In genomic region chr2:241389697-241390096, GRCh38 we compare ENCODE assay signal across 24 cellular contexts. TPM values are rescaled to one million over a fixed set of nuclear protein-coding genes. Genes with fewer than 3 reads are reported as not detected.
A peak's percentile ranks its signal among the peaks of the same experiment; 100 is the strongest.
DNase-seq lines count a peak whose midpoint lies in the region; ATAC-seq and TF ChIP-seq lines count a peak whose summit lies in the region.
"Had no signal": no experiment of that assay in that cellular context is flagged by ENCODE, and none has a peak within 500 bp of the region (broad histone marks: within the 10 kb centered on the region; RNA-seq: fewer than 3 reads in every experiment).

No MANE protein-coding gene starts in this region.

- peaks cover 14% of the 10 kb centered on the region for H3K36me3 ChIP-seq in DOHH2 (ENCODE audit: control insufficient read depth, low read length)
- H3K36me3 ChIP-seq in Karpas-422 (ENCODE audit: insufficient read depth, low read length): peaks cover 7% of the 10 kb centered on the region

- no peak overlapping the region for H3K4me3 Mint-ChIP-seq in stimulated activated effector memory CD8-positive, alpha-beta T cell treated with anti-CD3 and anti-CD28 coated beads, Interleukin-12 subunit alpha, Interleukin-12 subunit beta, amount 100 ng/mL, for 72 hours
- H3K4me3 Mint-ChIP-seq: CD4-positive, alpha-beta memory T cell had no signal

- no peak overlapping the region for H3K27ac Mint-ChIP-seq in stimulated activated effector memory CD8-positive, alpha-beta T cell treated with anti-CD3 and anti-CD28 coated beads, Interleukin-12 subunit alpha, Interleukin-12 subunit beta, amount 100 ng/mL, for 72 hours
- H3K27ac Mint-ChIP-seq: CD4-positive, alpha-beta memory T cell had no signal

- H3K4me1 ChIP-seq in DOHH2 (ENCODE audit: control insufficient read depth, low read length): peaks cover 56% of the 10 kb centered on the region
- peaks cover 46% of the 10 kb centered on the region for H3K4me1 ChIP-seq in Karpas-422 (ENCODE audit: low read length)
- H3K4me1 ChIP-seq: Caco-2 had no signal

- no peaks in the 10 kb centered on the region for H4K20me1 ChIP-seq in DOHH2 (ENCODE audit: control insufficient read depth, insufficient read depth, low read depth, low read length)
- H4K20me1 ChIP-seq in Karpas-422 (ENCODE audit: insufficient read depth, low read depth, low read length): peaks cover 12% of the 10 kb centered on the region

- H3K27ac ChIP-seq in DOHH2 (ENCODE audit: low read depth, low read length) (no peak overlapping the region), Karpas-422 (ENCODE audit: low read length) (no peak overlapping the region)
- H3K27ac ChIP-seq: BLaER1 treated with 17β-estradiol and CSF1 and Interleukin-3, amounts not matched to agents 10 nM and 100 nM; HL-60 had no signal

- H3K79me2 ChIP-seq in DOHH2 (ENCODE audit: control insufficient read depth, low read length): peaks cover 65% of the 10 kb centered on the region
- H3K79me2 ChIP-seq in Karpas-422 (ENCODE audit: low read length): peaks cover 23% of the 10 kb centered on the region

- peak; percentile 48 for ATAC-seq in stimulated activated effector memory CD8-positive, alpha-beta T cell treated with anti-CD3 and anti-CD28 coated beads, Interleukin-12 subunit alpha, Interleukin-12 subunit beta, amount 100 ng/mL, for 72 hours
- no peak for ATAC-seq in GM21515 (IDR thresholded peaks at IDR 0.05; ENCODE audit: unreplicated experiment)
- ATAC-seq: HepG2, K562, Panc1 had no signal

- H3F3A ChIP-seq in DOHH2 (ENCODE audit: control insufficient read depth, insufficient read depth): 0 out of 2 replicates have a peak, but pooled peaks cover 3% of the 10 kb centered on the region

- no peaks in the 10 kb centered on the region for H3K9me3 Mint-ChIP-seq in stimulated activated effector memory CD8-positive, alpha-beta T cell treated with anti-CD3 and anti-CD28 coated beads, Interleukin-12 subunit alpha, Interleukin-12 subunit beta, amount 100 ng/mL, for 72 hours

- H3K4me1 Mint-ChIP-seq in stimulated activated effector memory CD8-positive, alpha-beta T cell treated with anti-CD3 and anti-CD28 coated beads, Interleukin-12 subunit alpha, Interleukin-12 subunit beta, amount 100 ng/mL, for 72 hours: peaks cover 12% of the 10 kb centered on the region

- no peaks in the 10 kb centered on the region for H3K36me3 Mint-ChIP-seq in stimulated activated effector memory CD8-positive, alpha-beta T cell treated with anti-CD3 and anti-CD28 coated beads, Interleukin-12 subunit alpha, Interleukin-12 subunit beta, amount 100 ng/mL, for 72 hours

- H3K4me3 ChIP-seq in DOHH2 (ENCODE audit: low read length): no peak overlapping the region
- H3K4me3 ChIP-seq in Karpas-422 (ENCODE audit: low read length): no peak overlapping the region
- H3K4me3 ChIP-seq in epithelial cell of esophagus (ENCODE audit: low read length): no peak overlapping the region
- H3K4me3 ChIP-seq: BLaER1 treated with 17β-estradiol and CSF1 and Interleukin-3, amounts not matched to agents 10 nM and 100 nM; K562 had no signal

- H3K9ac ChIP-seq in Karpas-422 (ENCODE audit: low read length): no peak overlapping the region
- H3K9ac ChIP-seq: BLaER1 treated with 17β-estradiol and CSF1 and Interleukin-3, amounts not matched to agents 10 nM and 100 nM; SK-N-SH had no signal

- H3K9me2 ChIP-seq in DOHH2 (replicated peaks; ENCODE audit: control insufficient read depth, low read length) (no peaks in the 10 kb centered on the region), Karpas-422 (replicated peaks; ENCODE audit: insufficient read depth, low read length) (no peaks in the 10 kb centered on the region)
- H3K9me2 ChIP-seq: SK-N-SH had no signal

- H3K27me3 ChIP-seq in DOHH2 (ENCODE audit: control insufficient read depth, low read length) (no peaks in the 10 kb centered on the region), Karpas-422 (ENCODE audit: low read length) (no peaks in the 10 kb centered on the region)
- H3K27me3 ChIP-seq: BLaER1 treated with 17β-estradiol and CSF1 and Interleukin-3, amounts not matched to agents 10 nM and 100 nM had no signal

- intact Hi-C loops in head of caudate nucleus (cut with DNase I): no loop called here

- TF ChIP-seq CTCF in DOHH2 (IDR thresholded peaks at IDR 0.05; ENCODE audit: low read depth, low read length, poor library complexity, severe bottlenecking) (no peak), epithelial cell of esophagus (IDR thresholded peaks at IDR 0.05; ENCODE audit: insufficient read depth, low read depth, low read length, missing control alignments) (no peak)

- H2AFZ ChIP-seq in Karpas-422 (ENCODE audit: low read length): no peak overlapping the region

- DNase-seq in Karpas-422 (peak; percentile 67), epithelial cell of esophagus (ENCODE audit: low read depth) (peak; percentile 48), NCI-H2107 (lab: John Stamatoyannopoulos, UW) (no peak), head of caudate nucleus (no peak)
- DNase-seq in stimulated activated effector memory CD8-positive, alpha-beta T cell treated with anti-CD3 and anti-CD28 coated beads, Interleukin-12 subunit alpha, Interleukin-12 subunit beta, amount 100 ng/mL, for 72 hours (ENCODE audit: low spot score in 2 of 2): no peak
- DNase-seq: Caco-2; CD4-positive, alpha-beta memory T cell; GOT3; HCEC 1CT; NCI-H1092; NCI-H1436; NCI-H1930; NCI-H226; NCI-H510A treated with DMSO at 0.1 percent for 48 hours; NCI-H82; SIG-M5; SK-N-SH had no signal

- H3K9me3 ChIP-seq in DOHH2 (ENCODE audit: control insufficient read depth, insufficient read depth, low read length): no peaks in the 10 kb centered on the region
- no peaks in the 10 kb centered on the region for H3K9me3 ChIP-seq in Karpas-422 (ENCODE audit: low read length)
- H3K9me3 ChIP-seq: Caco-2, SK-N-SH had no signal

- H3K4me2 ChIP-seq in DOHH2 (ENCODE audit: low read length): peak overlapping the region; percentile 14; the same call in 1 of the 2 replicates
- peak overlapping the region; percentile 53 for H3K4me2 ChIP-seq in Karpas-422 (ENCODE audit: low read depth, low read length, poor library complexity, severe bottlenecking)
- H3K4me2 ChIP-seq: SK-N-SH had no signal

RNA-seq across cellular contexts. Expression of gene FARP2, which starts 33.6 kb away (rescaled TPM):
- 30.5 and 40.0 TPM in 2 replicates for total RNA-seq in Karpas-422 (2014; rRNA removed; shearing (Covaris generic); ENCODE audit: low replicate concordance)

Comparison
In these comparisons a context has a peak if more than half of its experiments do, and no peak if none do; other contexts are left out.
1. DNase-seq: peak in Karpas-422 (single experiment) and epithelial cell of esophagus (single experiment); none in stimulated activated effector memory CD8-positive, alpha-beta T cell treated with anti-CD3 and anti-CD28 coated beads, Interleukin-12 subunit alpha, Interleukin-12 subunit beta, amount 100 ng/mL, for 72 hours (0 of 2), NCI-H2107 (single experiment) and head of caudate nucleus (0 of 42).